1 cellular context compared by ENCODE assay signal in genomic region chr16:24976971-24977672, GRCh38.
TF ChIP-seq lines count a peak whose summit lies in the region.

No MANE protein-coding gene starts in this region.

TF ChIP-seq in SK-N-SH, 30 proteins besides CTCF, POLR2A, EP300 and RAD21 (continued from another document):
- no peak for TF ChIP-seq IRF3 (IDR thresholded peaks at IDR 0.05; ENCODE audit: low read depth, low read length)
- no peak for TF ChIP-seq TEAD4 (IDR thresholded peaks at IDR 0.05; ENCODE audit: borderline replicate concordance, insufficient read depth)
- TF ChIP-seq NRF1 (IDR thresholded peaks at IDR 0.05; ENCODE audit: low read depth, low read length): no peak
- TF ChIP-seq, protein P1, sequence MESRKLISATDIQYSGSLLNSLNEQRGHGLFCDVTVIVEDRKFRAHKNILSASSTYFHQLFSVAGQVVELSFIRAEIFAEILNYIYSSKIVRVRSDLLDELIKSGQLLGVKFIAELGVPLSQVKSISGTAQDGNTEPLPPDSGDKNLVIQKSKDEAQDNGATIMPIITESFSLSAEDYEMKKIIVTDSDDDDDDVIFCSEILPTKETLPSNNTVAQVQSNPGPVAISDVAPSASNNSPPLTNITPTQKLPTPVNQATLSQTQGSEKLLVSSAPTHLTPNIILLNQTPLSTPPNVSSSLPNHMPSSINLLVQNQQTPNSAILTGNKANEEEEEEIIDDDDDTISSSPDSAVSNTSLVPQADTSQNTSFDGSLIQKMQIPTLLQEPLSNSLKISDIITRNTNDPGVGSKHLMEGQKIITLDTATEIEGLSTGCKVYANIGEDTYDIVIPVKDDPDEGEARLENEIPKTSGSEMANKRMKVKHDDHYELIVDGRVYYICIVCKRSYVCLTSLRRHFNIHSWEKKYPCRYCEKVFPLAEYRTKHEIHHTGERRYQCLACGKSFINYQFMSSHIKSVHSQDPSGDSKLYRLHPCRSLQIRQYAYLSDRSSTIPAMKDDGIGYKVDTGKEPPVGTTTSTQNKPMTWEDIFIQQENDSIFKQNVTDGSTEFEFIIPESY (IDR thresholded peaks at IDR 0.05; ENCODE audit: borderline replicate concordance, low read depth): no peak
- no peak for TF ChIP-seq FOSL2 (IDR thresholded peaks at IDR 0.05; ENCODE audit: borderline replicate concordance, low read depth)
